ENCODE assay signal across 1 cellular context in genomic region chr11:124953753-124954624, GRCh38.
TF ChIP-seq lines count a peak whose summit lies in the region.

Gene CCDC15 (plus strand): TSS chr11:124954202. CDS start chr11:124954733, 531 bp downstream.

TF ChIP-seq in GM12878, 131 proteins besides CTCF, POLR2A, EP300 and RAD21 (continued from another document):
- TF ChIP-seq ZBTB33 (IDR thresholded peaks at IDR 0.05): no peak
- no peak for TF ChIP-seq ZBED1 (IDR thresholded peaks at IDR 0.05; ENCODE audit: borderline replicate concordance)
- TF ChIP-seq SPI1 (IDR thresholded peaks at IDR 0.05; ENCODE audit: borderline replicate concordance, insufficient read depth, low read depth, low read length): peak; percentile 43; the same call in 1 of the 2 replicates
- peak; percentile 30; the same call in 1 of the 2 replicates for TF ChIP-seq IRF5 (IDR thresholded peaks at IDR 0.05; ENCODE audit: borderline replicate concordance)
- no peak for TF ChIP-seq FOXK2 (IDR thresholded peaks at IDR 0.05)
- peak; percentile 98 for TF ChIP-seq POLR2AphosphoS5 (IDR thresholded peaks at IDR 0.05; ENCODE audit: low read length)
- TF ChIP-seq RFX5 (IDR thresholded peaks at IDR 0.05; ENCODE audit: low read depth, low read length): peak; percentile 14; the same call in 1 of the 2 replicates
- TF ChIP-seq ZBTB40 (IDR thresholded peaks at IDR 0.05; ENCODE audit: borderline replicate concordance): peak; percentile 91
- peak; percentile 78 for TF ChIP-seq YY1 (IDR thresholded peaks at IDR 0.05; ENCODE audit: low read depth, low read length)
- peak; percentile 63 for TF ChIP-seq EED (IDR thresholded peaks at IDR 0.05; ENCODE audit: low read depth)
- TF ChIP-seq E2F8 (IDR thresholded peaks at IDR 0.05; ENCODE audit: low read depth, partially characterized antibody): peak; percentile 19
- no peak for TF ChIP-seq BMI1 (IDR thresholded peaks at IDR 0.05; ENCODE audit: borderline replicate concordance)
- peak; percentile 33; the same call in 1 of the 2 replicates for TF ChIP-seq HCFC1 (IDR thresholded peaks at IDR 0.05; ENCODE audit: low read length)
- peak; percentile 68 for TF ChIP-seq SIN3A (IDR thresholded peaks at IDR 0.05; ENCODE audit: low read depth, low read length)
- TF ChIP-seq REST (IDR thresholded peaks at IDR 0.05; ENCODE audit: low read depth, low read length): 0 out of 2 replicates have a peak, but pooled peaks have one; percentile 26
- peak in 1 of 2 experiments; percentile 21; a peak in 1 of 4 replicates for TF ChIP-seq BHLHE40 (IDR thresholded peaks at IDR 0.05; ENCODE audit: borderline replicate concordance in 1 of 2, low read depth in 2 of 2, low read length in 1 of 2)
- peak; percentile 19; the same call in 1 of the 2 replicates for TF ChIP-seq TCF3 (IDR thresholded peaks at IDR 0.05; ENCODE audit: borderline replicate concordance, insufficient read depth, low read depth, low read length)
- TF ChIP-seq CUX1 (IDR thresholded peaks at IDR 0.05; ENCODE audit: insufficient replicate concordance, low read depth, low read length): no peak
- peak; percentile 39; the same call in 1 of the 2 replicates for TF ChIP-seq BACH1 (IDR thresholded peaks at IDR 0.05; ENCODE audit: borderline replicate concordance)
- peak; percentile 87 for TF ChIP-seq CHD2 (IDR thresholded peaks at IDR 0.05; ENCODE audit: borderline replicate concordance, low read depth, low read length)
- peak; percentile 80 for TF ChIP-seq GATAD2B (conservative IDR thresholded peaks at IDR 0.05; ENCODE audit: low read depth)
- TF ChIP-seq RUNX3 (IDR thresholded peaks at IDR 0.05; ENCODE audit: low read length): peak; percentile 91
- TF ChIP-seq NKRF (conservative IDR thresholded peaks at IDR 0.05): peak; percentile 94
- no peak for TF ChIP-seq SUZ12 (IDR thresholded peaks at IDR 0.05; ENCODE audit: unreplicated experiment)
- TF ChIP-seq MEF2A (IDR thresholded peaks at IDR 0.05; ENCODE audit: insufficient read depth, low read depth, low read length): no peak
- TF ChIP-seq PML (IDR thresholded peaks at IDR 0.05; ENCODE audit: low read length): peak; percentile 97
- no peak for TF ChIP-seq ZZZ3 (IDR thresholded peaks at IDR 0.05; ENCODE audit: control insufficient read depth, insufficient read length, low read depth)
- 0 out of 2 replicates have a peak, but pooled peaks have one; percentile 72 for TF ChIP-seq DPF2 (IDR thresholded peaks at IDR 0.05)
- peak; percentile 49 to 62; a peak in 3 of 4 replicates for TF ChIP-seq IKZF2 (IDR thresholded peaks at IDR 0.05)
- TF ChIP-seq LARP7 (IDR thresholded peaks at IDR 0.05): peak; percentile 43; the same call in 1 of the 2 replicates
- TF ChIP-seq POLR2AphosphoS2 (IDR thresholded peaks at IDR 0.05; ENCODE audit: low read depth, low read length): peak; percentile 96
- peak; percentile 12; the same call in 1 of the 2 replicates for TF ChIP-seq SREBF1 (IDR thresholded peaks at IDR 0.05; ENCODE audit: low read length)
- no peak; the same call in 1 of the 2 replicates for TF ChIP-seq TARDBP (IDR thresholded peaks at IDR 0.05; ENCODE audit: borderline replicate concordance)
